ENCODE assay signal across 26 cellular contexts in the genomic region with DNA sequence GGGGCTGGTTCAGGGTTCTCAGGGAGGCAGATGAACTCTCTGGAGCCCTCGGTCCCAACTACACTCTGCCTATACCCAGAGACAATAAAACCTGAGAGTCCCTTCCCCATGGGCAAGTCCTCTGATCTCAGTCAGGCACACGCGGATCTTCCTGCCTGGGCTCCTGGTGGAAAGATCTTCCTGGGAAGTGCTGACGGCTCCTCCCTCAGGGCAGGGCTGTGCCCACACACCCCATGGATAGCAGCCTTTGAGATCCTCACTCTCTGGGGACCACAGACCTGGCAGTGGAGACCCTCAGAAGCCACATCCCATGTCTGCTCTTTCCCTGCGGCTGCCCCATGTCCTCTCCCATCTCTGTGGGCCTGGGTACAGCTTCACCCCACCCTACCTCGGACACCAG. TPM values are rescaled to one million over a fixed set of nuclear protein-coding genes. Genes with fewer than 3 reads are reported as not detected.
DNase-seq lines count a peak whose midpoint lies in the region; FAIRE-seq and TF ChIP-seq lines count a peak whose summit lies in the region.
"Had no signal": no experiment of that assay in that cellular context is flagged by ENCODE, and none has a peak within 500 bp of the region (broad histone marks: within the 10 kb centered on the region; RNA-seq: fewer than 3 reads in every experiment).

No MANE protein-coding gene starts in this region.

- H3K27me3 Mint-ChIP-seq in activated CD4-positive, alpha-beta memory T cell treated with anti-CD3 and anti-CD28 coated beads, Interleukin-2, amount 10 ng/mL, durations not matched to agents 7 days and 5 days, result no peaks in the 10 kb centered on the region
- no peaks in the 10 kb centered on the region for H3K27me3 Mint-ChIP-seq in activated CD4-positive, alpha-beta memory T cell treated with anti-CD3 and anti-CD28 coated beads for 36 hours
- no peaks in the 10 kb centered on the region for H3K27me3 Mint-ChIP-seq in dendritic cell treated with granulocyte-macrophage colony-stimulating factor and Interleukin-4, amounts not matched to agents 40 ng/mL and 50 ng/mL, for 4 days
- H3K27me3 Mint-ChIP-seq: progenitor cell of endocrine pancreas had no signal

- no peaks in the 10 kb centered on the region for H3F3A ChIP-seq in Loucy (ENCODE audit: low read depth)

- no peaks in the 10 kb centered on the region for H3K9me2 ChIP-seq in Loucy (replicated peaks; ENCODE audit: low read depth, low read length)
- H3K9me2 ChIP-seq: SK-N-SH had no signal

- no peaks in the 10 kb centered on the region for H3K36me3 Mint-ChIP-seq in activated CD4-positive, alpha-beta memory T cell treated with anti-CD3 and anti-CD28 coated beads, Interleukin-2, amount 10 ng/mL, durations not matched to agents 7 days and 5 days (ENCODE audit: low read depth)
- no peaks in the 10 kb centered on the region for H3K36me3 Mint-ChIP-seq in activated CD4-positive, alpha-beta memory T cell treated with anti-CD3 and anti-CD28 coated beads for 36 hours
- H3K36me3 Mint-ChIP-seq in dendritic cell treated with granulocyte-macrophage colony-stimulating factor and Interleukin-4, amounts not matched to agents 40 ng/mL and 50 ng/mL, for 4 days (ENCODE audit: low read depth), result no peaks in the 10 kb centered on the region
- H3K36me3 Mint-ChIP-seq: CD14-positive monocyte had no signal

- TF ChIP-seq CTCF in Loucy (conservative IDR thresholded peaks at IDR 0.05; ENCODE audit: low read length), result no peak

- WGBS in small intestine, 3 donors, result 78 to 79% (median 79%) methylated on average over 6 of the region's 6 CpGs

- H3K4me3 ChIP-seq in Loucy (ENCODE audit: low read length, poor library complexity, severe bottlenecking) (no peak overlapping the region), small intestine (ENCODE audit: low read depth in 1 of 2, low read length in 2 of 2) (no peak overlapping the region)
- H3K4me3 ChIP-seq: vagina had no signal

- intact Hi-C loops in activated CD4-positive, alpha-beta memory T cell treated with anti-CD3 and anti-CD28 coated beads for 36 hours (cut with micrococcal nuclease), result no loop called here
- intact Hi-C loops in dendritic cell treated with granulocyte-macrophage colony-stimulating factor and Interleukin-4, amounts not matched to agents 40 ng/mL and 50 ng/mL, for 4 days (cut with micrococcal nuclease), result no loop called here

- no peaks in the 10 kb centered on the region for H3K27me3 ChIP-seq in Loucy (ENCODE audit: insufficient read depth, low read length, poor library complexity, severe bottlenecking)
- H3K27me3 ChIP-seq in small intestine (ENCODE audit: control insufficient read depth in 2 of 2, insufficient read depth in 2 of 2, low read length in 2 of 2), result no peaks in the 10 kb centered on the region
- H3K27me3 ChIP-seq: vagina had no signal

- POLR2A ChIA-PET in activated CD4-positive, alpha-beta memory T cell treated with anti-CD3 and anti-CD28 coated beads, Interleukin-2, amount 10 ng/mL, durations not matched to agents 7 days and 5 days (lab: Charles Lee), result interaction anchor here (0.8 to 6.1 kb wide), 7 partner anchors 9 to 163 kb away, joined by 3 to 37 read pairs (median 7); no protein-coding TSS in a partner anchor
- POLR2A ChIA-PET in activated CD4-positive, alpha-beta memory T cell treated with anti-CD3 and anti-CD28 coated beads for 36 hours (lab: Charles Lee), result no interaction called here

- H4K20me1 ChIP-seq in Loucy (ENCODE audit: insufficient read depth, low read length, poor library complexity, severe bottlenecking), result no peaks in the 10 kb centered on the region

- TF ChIP-seq POLR2A in erythroblast (IDR thresholded peaks at IDR 0.05; ENCODE audit: low read length), result no peak

- no peaks in the 10 kb centered on the region for H3K9me3 ChIP-seq in Loucy (ENCODE audit: insufficient read depth, low read depth, low read length)
- H3K9me3 ChIP-seq in small intestine (ENCODE audit: control insufficient read depth, low read depth), result no peaks in the 10 kb centered on the region
- H3K9me3 ChIP-seq: SK-N-SH, vagina had no signal

- no peak overlapping the region for H2AFZ ChIP-seq in Loucy (ENCODE audit: low read length)

- peak overlapping the region; percentile 88 for H3K27ac Mint-ChIP-seq in activated CD4-positive, alpha-beta memory T cell treated with anti-CD3 and anti-CD28 coated beads, Interleukin-2, amount 10 ng/mL, durations not matched to agents 7 days and 5 days
- H3K27ac Mint-ChIP-seq in activated CD4-positive, alpha-beta memory T cell treated with anti-CD3 and anti-CD28 coated beads for 36 hours, result no peak overlapping the region
- peak overlapping the region; percentile 73 for H3K27ac Mint-ChIP-seq in dendritic cell treated with granulocyte-macrophage colony-stimulating factor and Interleukin-4, amounts not matched to agents 40 ng/mL and 50 ng/mL, for 4 days
- H3K27ac Mint-ChIP-seq: progenitor cell of endocrine pancreas had no signal

- H3K9me3 Mint-ChIP-seq in activated CD4-positive, alpha-beta memory T cell treated with anti-CD3 and anti-CD28 coated beads, Interleukin-2, amount 10 ng/mL, durations not matched to agents 7 days and 5 days, result no peaks in the 10 kb centered on the region
- no peaks in the 10 kb centered on the region for H3K9me3 Mint-ChIP-seq in activated CD4-positive, alpha-beta memory T cell treated with anti-CD3 and anti-CD28 coated beads for 36 hours
- H3K9me3 Mint-ChIP-seq in dendritic cell treated with granulocyte-macrophage colony-stimulating factor and Interleukin-4, amounts not matched to agents 40 ng/mL and 50 ng/mL, for 4 days, result no peaks in the 10 kb centered on the region
- H3K9me3 Mint-ChIP-seq: activated T-cell treated with anti-CD3 and anti-CD28 coated beads, Interleukin-2, amount 50 U/mL, for 4 hours had no signal

- H3K4me2 ChIP-seq in Loucy (ENCODE audit: low read depth, low read length, poor library complexity, severe bottlenecking), result no peak overlapping the region
- H3K4me2 ChIP-seq: SK-N-SH had no signal

- peaks cover 62% of the 10 kb centered on the region for H3K4me1 Mint-ChIP-seq in activated CD4-positive, alpha-beta memory T cell treated with anti-CD3 and anti-CD28 coated beads, Interleukin-2, amount 10 ng/mL, durations not matched to agents 7 days and 5 days
- H3K4me1 Mint-ChIP-seq in activated CD4-positive, alpha-beta memory T cell treated with anti-CD3 and anti-CD28 coated beads for 36 hours (ENCODE audit: low read depth), result peaks cover 37% of the 10 kb centered on the region
- peaks cover 45% of the 10 kb centered on the region for H3K4me1 Mint-ChIP-seq in dendritic cell treated with granulocyte-macrophage colony-stimulating factor and Interleukin-4, amounts not matched to agents 40 ng/mL and 50 ng/mL, for 4 days (ENCODE audit: low read depth)

- CTCF ChIA-PET in activated CD4-positive, alpha-beta memory T cell treated with anti-CD3 and anti-CD28 coated beads, Interleukin-2, amount 10 ng/mL, durations not matched to agents 7 days and 5 days (lab: Charles Lee), result interaction anchor here (1.0 to 11.6 kb wide), 3 partner anchors 20 to 146 kb away, joined by 3 to 190 read pairs (median 3); no protein-coding TSS in a partner anchor
- CTCF ChIA-PET in activated CD4-positive, alpha-beta memory T cell treated with anti-CD3 and anti-CD28 coated beads for 36 hours (lab: Charles Lee), result interaction anchor here (0.9 to 10.2 kb wide), 8 partner anchors 11 to 144 kb away, joined by 3 to 141 read pairs (median 5); no protein-coding TSS in a partner anchor

- no peaks in the 10 kb centered on the region for H3K36me3 ChIP-seq in Loucy (ENCODE audit: insufficient read depth, low read length)
- H3K36me3 ChIP-seq in small intestine (ENCODE audit: control insufficient read depth in 2 of 2, insufficient read depth in 2 of 2, low read length in 2 of 2), result no peaks in the 10 kb centered on the region
- H3K36me3 ChIP-seq: vagina had no signal

- no peak overlapping the region for H3K4me3 Mint-ChIP-seq in activated CD4-positive, alpha-beta memory T cell treated with anti-CD3 and anti-CD28 coated beads, Interleukin-2, amount 10 ng/mL, durations not matched to agents 7 days and 5 days
- no peak overlapping the region for H3K4me3 Mint-ChIP-seq in activated CD4-positive, alpha-beta memory T cell treated with anti-CD3 and anti-CD28 coated beads for 36 hours
- H3K4me3 Mint-ChIP-seq in dendritic cell treated with granulocyte-macrophage colony-stimulating factor and Interleukin-4, amounts not matched to agents 40 ng/mL and 50 ng/mL, for 4 days, result peak overlapping the region; percentile 30
- H3K4me3 Mint-ChIP-seq: activated T-cell treated with anti-CD3 and anti-CD28 coated beads, Interleukin-2, amount 50 U/mL, for 4 hours; CD14-positive monocyte had no signal

- no peak for FAIRE-seq in small intestine (lab: Jason Lieb, UNC)
- FAIRE-seq: frontal cortex, RCC 7860 had no signal

- peak overlapping the region; percentile 53 for H3K9ac ChIP-seq in Loucy (ENCODE audit: low read depth, low read length, poor library complexity, severe bottlenecking)
- H3K9ac ChIP-seq: SK-N-SH had no signal

- no peaks in the 10 kb centered on the region for H3K79me2 ChIP-seq in Loucy (ENCODE audit: insufficient read depth, low read length)

- H3K27ac ChIP-seq in small intestine (ENCODE audit: low read depth in 1 of 2, low read length in 1 of 2), result peak overlapping the region; percentile 24 to 78
- H3K27ac ChIP-seq: vagina had no signal

- no peak for DNase-seq in activated CD4-positive, alpha-beta memory T cell treated with anti-CD3 and anti-CD28 coated beads, Interleukin-2, amount 10 ng/mL, durations not matched to agents 7 days and 5 days
- no peak for DNase-seq in activated CD4-positive, alpha-beta memory T cell treated with anti-CD3 and anti-CD28 coated beads for 36 hours
- no peak for DNase-seq in small intestine
- DNase-seq in GOT3 (lab: John Stamatoyannopoulos, UW), result no peak
- DNase-seq in erythroblast (lab: John Stamatoyannopoulos, UW), result no peak
- no peak for DNase-seq in stimulated activated CD4-positive, alpha-beta T cell treated with anti-CD3 and anti-CD28 coated beads, Interleukin-15, amount 100 ng/mL, for 24 hours
- DNase-seq: activated CD4-positive, alpha-beta T cell treated with anti-CD3 and anti-CD28 coated beads for 4 hours; activated T-cell treated with anti-CD3 and anti-CD28 coated beads, Interleukin-2, amount 50 U/mL, for 4 hours; DMS79 treated with DMSO at 0.1 percent for 48 hours; left cardiac atrium; NCI-H187 treated with DMSO at 0.1 percent for 48 hours; NCI-H345; SK-N-SH; stimulated activated CD4-positive, alpha-beta T cell treated with anti-CD3 and anti-CD28 coated beads, Interleukin-4, amount 100 ng/mL, for 4 hours had no signal

- H3K4me1 ChIP-seq in Loucy (ENCODE audit: insufficient read depth, low read length, poor library complexity, severe bottlenecking) (peaks cover 37% of the 10 kb centered on the region), small intestine (ENCODE audit: control insufficient read depth in 2 of 2, insufficient read depth in 1 of 2, low read depth in 1 of 2, low read length in 1 of 2) (peaks cover 0 to 5% of the 10 kb centered on the region in 2 donors)
- H3K4me1 ChIP-seq: vagina had no signal

RNA-seq across cellular contexts. Expression of a gene that starts 10.4 kb away (rescaled TPM):
- total RNA-seq in activated CD4-positive, alpha-beta memory T cell treated with anti-CD3 and anti-CD28 coated beads, Interleukin-2, amount 10 ng/mL, durations not matched to agents 7 days and 5 days, result not detected
- total RNA-seq in activated CD4-positive, alpha-beta memory T cell treated with anti-CD3 and anti-CD28 coated beads for 36 hours, result not detected
- 1 to 10 TPM; 1.7 to 3.8 (median 2.9) TPM for polyA plus RNA-seq in small intestine
- total RNA-seq: activated T-cell treated with anti-CD3 and anti-CD28 coated beads, Interleukin-2, amount 50 U/mL, for 4 hours; dermis microvascular lymphatic vessel endothelial cell; epithelial cell of proximal tubule; frontal cortex; left cardiac atrium; progenitor cell of endocrine pancreas; skeletal muscle tissue; subcutaneous adipose tissue; vagina had no signal
- polyA plus RNA-seq: CD14-positive monocyte, neural cell, SK-N-SH had no signal

RNA-seq across cellular contexts. Expression of a gene that starts 25.2 kb away (rescaled TPM):
- 100 to 1,000 TPM in 1 of 2 experiments, 10 to 100 TPM in 1; 97.1 to 101 TPM for total RNA-seq in activated CD4-positive, alpha-beta memory T cell treated with anti-CD3 and anti-CD28 coated beads, Interleukin-2, amount 10 ng/mL, durations not matched to agents 7 days and 5 days
- 10 to 100 TPM; 47.9 to 57.8 TPM for total RNA-seq in activated CD4-positive, alpha-beta memory T cell treated with anti-CD3 and anti-CD28 coated beads for 36 hours
- 10 to 100 TPM in 1 of 3 donors, 1 to 10 TPM in 2; 7.6 to 16.0 (median 7.8) TPM for polyA plus RNA-seq in small intestine

RNA-seq across cellular contexts. Expression of a gene that starts 28.5 kb away (rescaled TPM):
- total RNA-seq in activated CD4-positive, alpha-beta memory T cell treated with anti-CD3 and anti-CD28 coated beads, Interleukin-2, amount 10 ng/mL, durations not matched to agents 7 days and 5 days, result 1 to 10 TPM in 1 of 2 experiments, under 1 TPM in 1; 0.91 to 1.1 TPM
- 1 to 10 TPM; 2.0 to 2.2 TPM for total RNA-seq in activated CD4-positive, alpha-beta memory T cell treated with anti-CD3 and anti-CD28 coated beads for 36 hours
- polyA plus RNA-seq in small intestine, result 10 to 100 TPM; 12.7 to 56.2 (median 48.8) TPM

RNA-seq across cellular contexts. Expression of a gene that starts 46.4 kb away (rescaled TPM):
- total RNA-seq in activated CD4-positive, alpha-beta memory T cell treated with anti-CD3 and anti-CD28 coated beads, Interleukin-2, amount 10 ng/mL, durations not matched to agents 7 days and 5 days, result 10 to 100 TPM; 73.5 to 85.0 TPM
- 100 to 1,000 TPM; 106 to 111 TPM for total RNA-seq in activated CD4-positive, alpha-beta memory T cell treated with anti-CD3 and anti-CD28 coated beads for 36 hours
- polyA plus RNA-seq in small intestine, result 10 to 100 TPM; 90.6 to 97.5 (median 95.0) TPM
